ENCODE assay signal across 8 cellular contexts in genomic region chr15:49620174-49620573, GRCh38. TPM values are rescaled to one million over a fixed set of nuclear protein-coding genes. Genes with fewer than 3 reads are reported as not detected.
DNase-seq lines count a peak whose midpoint lies in the region; ATAC-seq, FAIRE-seq and TF ChIP-seq lines count a peak whose summit lies in the region.

No MANE protein-coding gene starts in this region.

- WGBS in pancreas, 2 donors, result 0% methylated on average over 5 of the region's 5 CpGs

- H3K4me1 ChIP-seq in BLaER1 treated with 17β-estradiol and CSF1 and Interleukin-3, amounts not matched to agents 10 nM and 100 nM, result peaks cover 12 to 33% (median 21%) of the 10 kb centered on the region in 10 experiments
- H3K4me1 ChIP-seq in pancreas, result peaks cover 6 to 13% (median 12%) of the 10 kb centered on the region in 3 donors

- H3K4me3 ChIP-seq in BLaER1 treated with 17β-estradiol and CSF1 and Interleukin-3, amounts not matched to agents 10 nM and 100 nM, result peak overlapping the region; percentile 71 to 86 (median 78)
- peak overlapping the region; percentile 81 for H3K4me3 ChIP-seq in WI38 (ENCODE audit: low read depth, low read length)
- H3K4me3 ChIP-seq in fibroblast of the aortic adventitia (ENCODE audit: low read depth, low read length), result peak overlapping the region; percentile 68
- H3K4me3 ChIP-seq in pancreas, result peak overlapping the region; percentile 26 to 72 (median 64)

- no peaks in the 10 kb centered on the region for H3K27me3 ChIP-seq in BLaER1 treated with 17β-estradiol and CSF1 and Interleukin-3, amounts not matched to agents 10 nM and 100 nM
- H3K27me3 ChIP-seq in pancreas, result no peaks in the 10 kb centered on the region

- H4K20me1 ChIP-seq in BLaER1 treated with 17β-estradiol and CSF1 and Interleukin-3, amounts not matched to agents 10 nM and 100 nM, result no peaks in the 10 kb centered on the region

- ATAC-seq in HG02763 (IDR thresholded peaks at IDR 0.05; ENCODE audit: unreplicated experiment) (peak; percentile 0), pancreas (peak; percentile 25 to 57 (median 39)), GM19023 (IDR thresholded peaks at IDR 0.05; ENCODE audit: unreplicated experiment) (no peak)

- peak overlapping the region; percentile 63 to 83 (median 75) for H3K4me2 ChIP-seq in BLaER1 treated with 17β-estradiol and CSF1 and Interleukin-3, amounts not matched to agents 10 nM and 100 nM

- peaks cover 15 to 31% (median 25%) of the 10 kb centered on the region in 11 experiments for H3K36me3 ChIP-seq in BLaER1 treated with 17β-estradiol and CSF1 and Interleukin-3, amounts not matched to agents 10 nM and 100 nM
- peaks cover 0 to 2% (median 0%) of the 10 kb centered on the region in 3 donors for H3K36me3 ChIP-seq in pancreas

- H3K9me3 ChIP-seq in BLaER1 treated with 17β-estradiol and CSF1 and Interleukin-3, amounts not matched to agents 10 nM and 100 nM (replicated peaks in 1 of 11), result peaks cover 31 to 48% (median 38%) of the 10 kb centered on the region in 11 experiments
- H3K9me3 ChIP-seq in pancreas, result no peaks in the 10 kb centered on the region

- peak overlapping the region; percentile 84 to 95 (median 93) for H3K9ac ChIP-seq in BLaER1 treated with 17β-estradiol and CSF1 and Interleukin-3, amounts not matched to agents 10 nM and 100 nM

- peak; percentile 51 for FAIRE-seq in pancreas (lab: Jason Lieb, UNC)

- in situ Hi-C loops in GM13976 (cut with MboI; ENCODE audit: low sequenced_read_pairs, unreplicated experiment), result no loop called here

- TF ChIP-seq CTCF in WI38 (IDR thresholded peaks at IDR 0.05; ENCODE audit: low read depth, low read length) (no peak), fibroblast of the aortic adventitia (IDR thresholded peaks at IDR 0.05; ENCODE audit: insufficient read depth, low read length) (peak; percentile 36), pancreas (IDR thresholded peaks at IDR 0.05) (no peak), GM13976 (IDR thresholded peaks at IDR 0.05; ENCODE audit: borderline replicate concordance, control extremely low read depth, extremely low read depth, insufficient read depth, missing control alignments) (no peak)

- intact Hi-C loops in pancreas (cut with DNase I), result no loop called here

- DNase-seq in fibroblast of the aortic adventitia (ENCODE audit: low read depth), result peak; percentile 87
- no peak for DNase-seq in pancreas
- DNase-seq in HuH-7.5 (ENCODE audit: low spot score), result no peak
- DNase-seq in GM13976 (ENCODE audit: low spot score), result no peak

- peak overlapping the region; percentile 70 to 94 (median 90) for H3K27ac ChIP-seq in BLaER1 treated with 17β-estradiol and CSF1 and Interleukin-3, amounts not matched to agents 10 nM and 100 nM
- peak overlapping the region; percentile 87 to 95 (median 92) for H3K27ac ChIP-seq in pancreas

RNA-seq across cellular contexts. Expression of gene FAM227B, which starts 0.4 kb away (rescaled TPM):
- total RNA-seq in fibroblast of the aortic adventitia (ENCODE audit: low replicate concordance) (4.3 and 5.6 TPM in 2 replicates), pancreas (1 to 10 TPM; 3.1 to 6.2 (median 4.1) TPM)
- polyA plus RNA-seq in pancreas, result 1 to 10 TPM; 3.4 to 6.5 TPM

RNA-seq across cellular contexts. Expression of gene DTWD1, which starts 0.7 kb away (rescaled TPM):
- total RNA-seq in fibroblast of the aortic adventitia (ENCODE audit: low replicate concordance) (12.5 and 47.0 TPM in 2 replicates), pancreas (10 to 100 TPM; 18.4 to 31.6 (median 24.8) TPM)
- polyA plus RNA-seq in pancreas, result 10 to 100 TPM; 21.1 to 21.6 TPM
